In the genomic region with DNA sequence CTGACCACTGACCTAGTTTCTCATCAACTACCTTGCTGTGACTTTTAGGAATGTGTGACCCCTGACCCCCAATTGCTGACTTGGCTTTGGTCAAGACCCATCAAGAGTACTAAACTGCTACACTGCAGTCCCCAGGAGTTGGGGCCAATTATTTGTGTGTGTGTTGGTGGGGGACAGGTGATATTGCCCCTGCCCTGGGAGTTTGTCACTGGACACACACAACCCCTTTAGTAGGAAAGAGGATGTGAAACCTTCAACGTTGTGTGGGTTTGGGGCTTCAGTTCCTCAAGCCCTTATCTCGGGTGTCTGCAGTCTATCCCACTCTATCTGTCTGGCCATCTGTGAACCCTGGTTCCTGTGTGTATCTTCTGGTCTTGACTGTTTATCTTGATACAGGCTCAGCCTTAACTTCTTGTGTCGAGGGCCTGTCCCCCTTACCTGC, we compare ENCODE assay signal across 9 cellular contexts. TPM values are rescaled to one million over a fixed set of nuclear protein-coding genes. Genes with fewer than 3 reads are reported as not detected.
DNase-seq lines count a peak whose midpoint lies in the region; ATAC-seq and TF ChIP-seq lines count a peak whose summit lies in the region.
"Had no signal": no experiment of that assay in that cellular context is flagged by ENCODE, and none has a peak within 500 bp of the region (broad histone marks: within the 10 kb centered on the region; RNA-seq: fewer than 3 reads in every experiment).

No MANE protein-coding gene starts in this region.

- no peaks in the 10 kb centered on the region for H3K27me3 ChIP-seq in transverse colon
- H3K27me3 ChIP-seq: pancreas had no signal

- H3K4me3 Mint-ChIP-seq in activated T-cell treated with anti-CD3 and anti-CD28 coated beads, Interleukin-2, amount 50 U/mL, for 72 hours, result peak overlapping the region; percentile 74 to 84

- intact Hi-C loops in transverse colon (cut with DNase I; ENCODE audit: low total_unique reads), result no loop called here

- in situ Hi-C loops in transverse colon (cut with MboI; ENCODE audit: low pct_ligation_motif_present in 1 of 4, low pct_unique_long_range_greater_than_20kb in 1 of 4, low sequenced_read_pairs in 3 of 4), result no loop called here

- TF ChIP-seq CTCF in transverse colon (IDR thresholded peaks at IDR 0.05), result no peak

- peak overlapping the region in 1 of 4 donors; percentile 50 for H3K27ac ChIP-seq in transverse colon
- H3K27ac ChIP-seq: pancreas had no signal

- no peak for TF ChIP-seq POLR2A in transverse colon (IDR thresholded peaks at IDR 0.05)

- peaks cover 54% of the 10 kb centered on the region for H3K4me1 Mint-ChIP-seq in activated T-cell treated with anti-CD3 and anti-CD28 coated beads, Interleukin-2, amount 50 U/mL, for 72 hours (ENCODE audit: low read depth)

- no peaks in the 10 kb centered on the region for H3K9me3 Mint-ChIP-seq in activated T-cell treated with anti-CD3 and anti-CD28 coated beads, Interleukin-2, amount 50 U/mL, for 72 hours

- DNase-seq in activated T-cell treated with anti-CD3 and anti-CD28 coated beads, Interleukin-2, amount 50 U/mL, for 72 hours, result no peak
- DNase-seq in activated T-cell treated with anti-CD3 and anti-CD28 coated beads, Interleukin-2, amount 50 U/mL, for 48 hours, result no peak
- DNase-seq in RPMI8226, result peak; percentile 74
- DNase-seq in transverse colon, result peak; percentile 24
- DNase-seq in SW480 (ENCODE audit: low spot score), result no peak
- no peak for DNase-seq in NCI-H748 treated with DMSO at 0.1 percent for 48 hours (lab: John Stamatoyannopoulos, UW)
- no peak for DNase-seq in NCI-H2081 (lab: John Stamatoyannopoulos, UW)
- DNase-seq: pancreas had no signal

- no peaks in the 10 kb centered on the region for H3K4me1 ChIP-seq in transverse colon
- H3K4me1 ChIP-seq: pancreas had no signal

- H3K9me3 ChIP-seq in transverse colon, result no peaks in the 10 kb centered on the region
- H3K9me3 ChIP-seq: pancreas had no signal

- no peak overlapping the region for H3K4me3 ChIP-seq in transverse colon
- H3K4me3 ChIP-seq: pancreas had no signal

- H3K27ac Mint-ChIP-seq in activated T-cell treated with anti-CD3 and anti-CD28 coated beads, Interleukin-2, amount 50 U/mL, for 72 hours, result peak overlapping the region; percentile 63

- no peak for ATAC-seq in activated T-cell treated with anti-CD3 and anti-CD28 coated beads, Interleukin-2, amount 50 U/mL, for 72 hours (replicated peaks in 1 of 2)
- ATAC-seq in HG02943 (IDR thresholded peaks at IDR 0.05; ENCODE audit: low read depth, unreplicated experiment), result peak; percentile 78

- no peaks in the 10 kb centered on the region for H3K27me3 Mint-ChIP-seq in activated T-cell treated with anti-CD3 and anti-CD28 coated beads, Interleukin-2, amount 50 U/mL, for 72 hours (ENCODE audit: low read depth)

- 60% methylated on average over 3 of the region's 3 CpGs; no CpG with 5 or more reads in 1 of the 2 donors for WGBS in transverse colon (ENCODE audit: low coverage in 1 of 2), 2 donors

- H3K36me3 Mint-ChIP-seq in activated T-cell treated with anti-CD3 and anti-CD28 coated beads, Interleukin-2, amount 50 U/mL, for 72 hours (ENCODE audit: insufficient read depth in 2 of 2), result peaks cover 22% of the 10 kb centered on the region in 2 donors

- no peak for TF ChIP-seq EP300 in transverse colon (IDR thresholded peaks at IDR 0.05; ENCODE audit: low read depth)

- no peaks in the 10 kb centered on the region for H3K36me3 ChIP-seq in transverse colon
- H3K36me3 ChIP-seq: pancreas had no signal

RNA-seq across cellular contexts. Expression of a gene that starts 6.5 kb away (rescaled TPM):
- 100 to 1,000 TPM; 148 to 166 TPM for total RNA-seq in activated T-cell treated with anti-CD3 and anti-CD28 coated beads, Interleukin-2, amount 50 U/mL, for 72 hours
- total RNA-seq in transverse colon, result 10 to 100 TPM in 2 of 4 donors, 1 to 10 TPM in 2; 1.6 to 20.9 (median 11.1) TPM

RNA-seq across cellular contexts. Expression of a gene that starts 47.5 kb away (rescaled TPM):
- total RNA-seq in activated T-cell treated with anti-CD3 and anti-CD28 coated beads, Interleukin-2, amount 50 U/mL, for 72 hours, result under 1 TPM; 0.24 to 0.42 TPM
- total RNA-seq in transverse colon, result 10 to 100 TPM in 3 of 4 donors, 1 to 10 TPM in 1; 3.2 to 52.0 (median 34.1) TPM

RNA-seq across cellular contexts. Expression of a gene that starts 57.5 kb away (rescaled TPM):
- 10 to 100 TPM; 12.6 to 12.8 TPM for total RNA-seq in activated T-cell treated with anti-CD3 and anti-CD28 coated beads, Interleukin-2, amount 50 U/mL, for 72 hours
- 10 to 100 TPM in 3 of 4 donors, 1 to 10 TPM in 1; 9.2 to 60.2 (median 30.7) TPM for total RNA-seq in transverse colon

Comparison
In these comparisons a context has a peak if more than half of its experiments do, and no peak if none do; other contexts are left out.
1. DNase-seq: peak in RPMI8226 (single experiment) and transverse colon (single experiment); none in activated T-cell treated with anti-CD3 and anti-CD28 coated beads, Interleukin-2, amount 50 U/mL, for 72 hours (0 of 2), activated T-cell treated with anti-CD3 and anti-CD28 coated beads, Interleukin-2, amount 50 U/mL, for 48 hours (0 of 2), SW480 (single experiment), NCI-H748 treated with DMSO at 0.1 percent for 48 hours (single experiment) and NCI-H2081 (0 of 2).
2. RNA of a gene that starts 6.5 kb away (total RNA-seq): 148 to 166 TPM in activated T-cell treated with anti-CD3 and anti-CD28 coated beads, Interleukin-2, amount 50 U/mL, for 72 hours; 1.6 to 20.9 TPM in transverse colon; every median in the first group is over 4 times any median in the second.